ENCODE assay signal across 23 cellular contexts in the genomic region with DNA sequence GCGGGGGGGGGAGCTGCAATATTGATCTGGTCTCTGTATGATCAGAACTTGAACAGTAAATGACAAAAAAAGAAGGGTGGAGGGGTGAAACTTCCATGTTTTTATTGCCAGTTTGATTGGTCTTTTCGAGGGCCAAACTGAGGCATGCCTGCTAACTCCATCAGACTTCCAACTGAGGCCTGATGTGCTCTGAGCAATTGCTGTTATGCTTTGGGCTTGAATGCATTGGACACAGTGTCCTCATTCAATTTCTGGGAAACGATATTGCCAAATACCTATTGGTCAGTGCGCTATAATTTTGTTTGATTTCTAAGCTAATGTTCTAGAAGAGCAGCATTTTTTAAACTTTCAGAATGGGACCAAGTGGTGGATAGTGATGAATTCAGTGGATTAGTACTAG. TPM values are rescaled to one million over a fixed set of nuclear protein-coding genes. Genes with fewer than 3 reads are reported as not detected.
DNase-seq lines count a peak whose midpoint lies in the region; ATAC-seq, FAIRE-seq and TF ChIP-seq lines count a peak whose summit lies in the region.
"Had no signal": no experiment of that assay in that cellular context is flagged by ENCODE, and none has a peak within 500 bp of the region (broad histone marks: within the 10 kb centered on the region; RNA-seq: fewer than 3 reads in every experiment).

No MANE protein-coding gene starts in this region.

- H3K36me3 Mint-ChIP-seq in CD4-positive, alpha-beta memory T cell = peaks cover 15 to 27% of the 10 kb centered on the region in 2 donors
- H3K36me3 Mint-ChIP-seq in stimulated activated effector memory CD8-positive, alpha-beta T cell treated with anti-CD3 and anti-CD28 coated beads, Interleukin-12 subunit alpha, Interleukin-12 subunit beta, amount 100 ng/mL, for 72 hours = peaks cover 38% of the 10 kb centered on the region

- DNase-seq in CD4-positive, alpha-beta memory T cell = no peak
- no peak for DNase-seq in PC-9
- DNase-seq in HepG2 (ENCODE audit: low spot score) = no peak
- no peak for DNase-seq in stimulated activated effector memory CD8-positive, alpha-beta T cell treated with anti-CD3 and anti-CD28 coated beads, Interleukin-12 subunit alpha, Interleukin-12 subunit beta, amount 100 ng/mL, for 72 hours (ENCODE audit: low spot score in 2 of 2)
- DNase-seq in activated T-cell treated with anti-CD3 and anti-CD28 coated beads for 4 hours = no peak
- DNase-seq in suprapubic skin (ENCODE audit: low spot score in 2 of 2) = no peak
- DNase-seq in dorsolateral prefrontal cortex = no peak
- DNase-seq: activated CD4-positive, alpha-beta T cell treated with anti-CD3 and anti-CD28 coated beads for 48 hours; activated T-cell treated with anti-CD3 and anti-CD28 coated beads, Interleukin-2, amount 50 U/mL, for 24 hours; CD8-positive, alpha-beta memory T cell; dermis blood vessel endothelial cell; KG1; NCI-H1417; NCI-H2029 treated with DMSO at 0.1 percent for 48 hours; NCI-H2227 treated with DMSO at 0.1 percent for 48 hours; NCI-H69; stomach; T-cell had no signal

- peak overlapping the region in 4 of 7 donors; percentile 21 to 99 (median 66) for H3K27ac Mint-ChIP-seq in CD4-positive, alpha-beta memory T cell
- H3K27ac Mint-ChIP-seq in stimulated activated effector memory CD8-positive, alpha-beta T cell treated with anti-CD3 and anti-CD28 coated beads, Interleukin-12 subunit alpha, Interleukin-12 subunit beta, amount 100 ng/mL, for 72 hours = no peak overlapping the region

- H2AFZ ChIP-seq in PC-9 (no peak overlapping the region), HepG2 (ENCODE audit: low read length) (no peak overlapping the region)

- no peaks in the 10 kb centered on the region for H3K9me3 ChIP-seq in CD4-positive, alpha-beta memory T cell (ENCODE audit: control insufficient read depth in 1 of 2, low read length in 2 of 2)
- H3K9me3 ChIP-seq in PC-9 (ENCODE audit: insufficient read depth, low read depth) (no peaks in the 10 kb centered on the region), HepG2 (ENCODE audit: low read length) (no peaks in the 10 kb centered on the region), suprapubic skin (no peaks in the 10 kb centered on the region)
- H3K9me3 ChIP-seq: SJSA1, stomach, tibial nerve had no signal

- peak overlapping the region; percentile 98; the same call in 1 of the 2 replicates for H3K9ac ChIP-seq in HepG2 (ENCODE audit: insufficient read depth, low read depth, low read length)

- TF ChIP-seq RAD21 in HepG2 (CRISPR knock-in tag; IDR thresholded peaks at IDR 0.05) = no peak

- WGBS in HepG2 (ENCODE audit: low lambda C conversion rate) = 54% methylated on average over 4 of the region's 4 CpGs
- 90% methylated on average over 4 of the region's 4 CpGs for WGBS in suprapubic skin

- no peaks in the 10 kb centered on the region for H3K27me3 ChIP-seq in CD4-positive, alpha-beta memory T cell (ENCODE audit: insufficient read depth, low read length)
- H3K27me3 ChIP-seq in PC-9 (ENCODE audit: insufficient read depth, low read depth) (no peaks in the 10 kb centered on the region), HepG2 (ENCODE audit: control insufficient read depth in 1 of 2, insufficient read depth in 2 of 2, low read length in 2 of 2) (peaks cover 0 to 3% of the 10 kb centered on the region in 2 experiments; a peak in 2 of 5 replicates), suprapubic skin (no peaks in the 10 kb centered on the region), dorsolateral prefrontal cortex (no peaks in the 10 kb centered on the region)
- H3K27me3 ChIP-seq: SJSA1, stomach, tibial nerve had no signal

- peaks cover 18% of the 10 kb centered on the region for H4K20me1 ChIP-seq in PC-9 (ENCODE audit: insufficient read depth)
- peaks cover 28% of the 10 kb centered on the region for H4K20me1 ChIP-seq in HepG2 (ENCODE audit: insufficient read depth, low read length)

- peaks cover 0 to 7% (median 0%) of the 10 kb centered on the region in 8 donors for H3K9me3 Mint-ChIP-seq in CD4-positive, alpha-beta memory T cell
- peaks cover 2% of the 10 kb centered on the region for H3K9me3 Mint-ChIP-seq in stimulated activated effector memory CD8-positive, alpha-beta T cell treated with anti-CD3 and anti-CD28 coated beads, Interleukin-12 subunit alpha, Interleukin-12 subunit beta, amount 100 ng/mL, for 72 hours
- H3K9me3 Mint-ChIP-seq: activated T-cell treated with anti-CD3 and anti-CD28 coated beads, Interleukin-2, amount 50 U/mL, for 24 hours; T-cell had no signal

- no peaks in the 10 kb centered on the region for H3K9me2 ChIP-seq in PC-9 (ENCODE audit: insufficient read depth)

- CTCF ChIA-PET in CD4-positive, alpha-beta memory T cell (lab: Charles Lee; ENCODE audit: partially characterized antibody) = interaction anchor here (1.5 kb wide), 1 partner anchor 287 kb away, joined by 4 read pairs; no protein-coding TSS in a partner anchor
- CTCF ChIA-PET in PC-9 (lab: Charles Lee) (no interaction called here), HepG2 (lab: Yijun Ruan, JAX; ENCODE audit: low intra/inter-chr PET ratio, low total read pairs) (no interaction called here)

- H3K27ac ChIP-seq in CD4-positive, alpha-beta memory T cell (ENCODE audit: low read depth, low read length) = no peak overlapping the region
- no peak overlapping the region for H3K27ac ChIP-seq in PC-9
- H3K27ac ChIP-seq in HepG2 (ENCODE audit: extremely low read length, insufficient read depth, low read length) = peak overlapping the region; percentile 92
- no peak overlapping the region for H3K27ac ChIP-seq in suprapubic skin
- no peak overlapping the region for H3K27ac ChIP-seq in dorsolateral prefrontal cortex

- no peak overlapping the region for H3K4me3 ChIP-seq in CD4-positive, alpha-beta memory T cell (ENCODE audit: low read length in 2 of 2)
- H3K4me3 ChIP-seq in PC-9 (no peak overlapping the region; the same call in 1 of the 2 replicates), HepG2 (replicated peaks in 1 of 3; ENCODE audit: insufficient read depth in 1 of 3, low read depth in 2 of 3, low read length in 3 of 3) (peak overlapping the region; percentile 60 to 96 (median 94); a peak in 4 of 6 replicates), suprapubic skin (no peak overlapping the region), dorsolateral prefrontal cortex (no peak overlapping the region)

- peaks cover 24% of the 10 kb centered on the region for H3F3A ChIP-seq in PC-9 (ENCODE audit: insufficient read depth, low read depth)

- H3K36me3 ChIP-seq in CD4-positive, alpha-beta memory T cell (ENCODE audit: insufficient read depth, low read length) = peaks cover 8% of the 10 kb centered on the region
- H3K36me3 ChIP-seq in PC-9 (ENCODE audit: low read depth) (peaks cover 18% of the 10 kb centered on the region), HepG2 (replicated peaks in 1 of 2; ENCODE audit: control insufficient read depth in 1 of 2, insufficient read depth in 2 of 2, low read length in 2 of 2) (peaks cover 9 to 19% of the 10 kb centered on the region in 2 experiments), suprapubic skin (peaks cover 13% of the 10 kb centered on the region)

- TF ChIP-seq POLR2A in HepG2 (IDR thresholded peaks at IDR 0.05; ENCODE audit: insufficient read depth in 1 of 2, low read depth in 2 of 2, low read length in 2 of 2) (no peak), suprapubic skin (IDR thresholded peaks at IDR 0.05) (no peak)

- H3K27me3 Mint-ChIP-seq in CD4-positive, alpha-beta memory T cell = peaks cover 0 to 6% of the 10 kb centered on the region in 2 donors
- H3K27me3 Mint-ChIP-seq: T-cell had no signal

- FAIRE-seq in HepG2 (lab: Jason Lieb, UNC) = no peak
- FAIRE-seq: endometrium, H54 had no signal

- peaks cover 41% of the 10 kb centered on the region for H3K79me2 ChIP-seq in PC-9 (ENCODE audit: low read depth)
- peaks cover 51% of the 10 kb centered on the region for H3K79me2 ChIP-seq in HepG2 (ENCODE audit: insufficient read depth, low read length)

- ATAC-seq in HepG2 = no peak
- ATAC-seq in stimulated activated effector memory CD8-positive, alpha-beta T cell treated with anti-CD3 and anti-CD28 coated beads, Interleukin-12 subunit alpha, Interleukin-12 subunit beta, amount 100 ng/mL, for 72 hours = no peak
- ATAC-seq: left lobe of liver, T-cell had no signal

- TF ChIP-seq EP300 in HepG2 (IDR thresholded peaks at IDR 0.05; ENCODE audit: low read depth in 2 of 2, low read length in 2 of 2) = no peak
- TF ChIP-seq EP300 in HepG2 (CRISPR knock-in tag; IDR thresholded peaks at IDR 0.05; ENCODE audit: borderline replicate concordance) = no peak
- no peak for TF ChIP-seq EP300 in suprapubic skin (IDR thresholded peaks at IDR 0.05)

- TF ChIP-seq CTCF in PC-9 (conservative IDR thresholded peaks at IDR 0.05) (no peak), HepG2 (CRISPR knock-in tag; IDR thresholded peaks at IDR 0.05) (no peak), suprapubic skin (IDR thresholded peaks at IDR 0.05) (no peak), dorsolateral prefrontal cortex (IDR thresholded peaks at IDR 0.05 in 54 of 56, conservative IDR thresholded peaks at IDR 0.05 in 2 of 56; ENCODE audit: low read depth in 1 of 56, partially characterized antibody in 56 of 56) (no peak)

- no peak overlapping the region for H3K4me3 Mint-ChIP-seq in CD4-positive, alpha-beta memory T cell
- H3K4me3 Mint-ChIP-seq in stimulated activated effector memory CD8-positive, alpha-beta T cell treated with anti-CD3 and anti-CD28 coated beads, Interleukin-12 subunit alpha, Interleukin-12 subunit beta, amount 100 ng/mL, for 72 hours = peak overlapping the region; percentile 93

- no TSS peak for BruUV-seq in PC-9 (replicated peaks; lab: Mats Ljungman, UMichigan)
- BruUV-seq in HepG2 (replicated peaks; lab: Mats Ljungman, UMichigan) = no TSS peak

- POLR2A ChIA-PET in CD4-positive, alpha-beta memory T cell (lab: Charles Lee; ENCODE audit: partially characterized antibody) = interaction anchor here (1.3 kb wide), 2 partner anchors 10 to 287 kb away, joined by 3 to 4 read pairs; no protein-coding TSS in a partner anchor
- POLR2A ChIA-PET in PC-9 (lab: Charles Lee; ENCODE audit: unreplicated experiment) = interaction anchor here (1.0 kb wide), 1 partner anchor 9 kb away, joined by 3 read pairs; no protein-coding TSS in a partner anchor
- POLR2A ChIA-PET in HepG2 (lab: Yijun Ruan, JAX) = interaction anchor here (0.8 to 1.2 kb wide), 3 partner anchors 11 to 118 kb away, joined by 3 to 4 read pairs (median 3); no protein-coding TSS in a partner anchor

- intact Hi-C loops in CD4-positive, alpha-beta memory T cell (cut with micrococcal nuclease) = loop anchor here (5.0 to 10.0 kb wide), 4 partner anchors 148 to 1157 kb away; partner anchors contain the start of gene ANO6
- intact Hi-C loops in PC-9 (cut with micrococcal nuclease; ENCODE audit: unreplicated experiment) = loop anchor here (5.0 to 10.0 kb wide), 4 partner anchors 107 to 900 kb away; partner anchors contain the start of gene SLC38A1
- intact Hi-C loops in HepG2 (cut with micrococcal nuclease; ENCODE audit: unreplicated experiment) = loop anchor here (5.0 kb wide), 2 partner anchors 98 to 303 kb away; no protein-coding TSS in a partner anchor
- intact Hi-C loops in dorsolateral prefrontal cortex (cut with DNase I) = loop anchor here (5.0 to 10.0 kb wide), 5 partner anchors 107 to 647 kb away; partner anchors contain the start of genes SLC38A1 (in 2 of the 2) and ARID2 (in 1 of the 2)

- peaks cover 23 to 47% (median 25%) of the 10 kb centered on the region in 4 donors for H3K4me1 Mint-ChIP-seq in CD4-positive, alpha-beta memory T cell
- H3K4me1 Mint-ChIP-seq in stimulated activated effector memory CD8-positive, alpha-beta T cell treated with anti-CD3 and anti-CD28 coated beads, Interleukin-12 subunit alpha, Interleukin-12 subunit beta, amount 100 ng/mL, for 72 hours = peaks cover 54% of the 10 kb centered on the region

- in situ Hi-C loops in HepG2 (cut with HindIII; ENCODE audit: extremely low pct_ligation_motif_present, low pct_unique_long_range_greater_than_20kb) = loop anchor here (5.0 kb wide), 2 partner anchors 118 to 288 kb away; no protein-coding TSS in a partner anchor

- H3K4me2 ChIP-seq in PC-9 (peak overlapping the region; percentile 91), HepG2 (ENCODE audit: low read depth, low read length) (peak overlapping the region; percentile 86)

- peaks cover 33% of the 10 kb centered on the region for H3K4me1 ChIP-seq in CD4-positive, alpha-beta memory T cell (ENCODE audit: insufficient read depth, low read length)
- H3K4me1 ChIP-seq in PC-9 (replicated peaks; ENCODE audit: insufficient read depth) = peaks cover 23% of the 10 kb centered on the region
- peaks cover 50% of the 10 kb centered on the region for H3K4me1 ChIP-seq in HepG2 (ENCODE audit: insufficient read depth, low read length)
- H3K4me1 ChIP-seq in suprapubic skin = peaks cover 22% of the 10 kb centered on the region

RNA-seq across cellular contexts. Expression of gene SLC38A2, which starts 2.1 kb away (rescaled TPM):
- total RNA-seq in CD4-positive, alpha-beta memory T cell = 100 to 1,000 TPM; 200 to 208 TPM
- polyA plus RNA-seq in CD4-positive, alpha-beta memory T cell = 10 to 100 TPM; 46.8 to 73.6 TPM
- 193 and 322 TPM in 2 replicates for total RNA-seq in PC-9 (2021)
- total RNA-seq in HepG2 (2016; rRNA removed; fragmentation: Illumina TruSeq; extraction: Trizol) = 230 and 368 TPM in 2 replicates
- 31.8 and 45.4 TPM in 2 replicates for total RNA-seq in HepG2 (2016; cell fraction: cytosol; rRNA removed; fragmentation: Illumina TruSeq; extraction: Trizol; ENCODE audit: low read depth)
- total RNA-seq in HepG2 (2016; cell fraction: insoluble cytoplasmic fraction; rRNA removed; fragmentation: Illumina TruSeq; extraction: Trizol) = 210 and 375 TPM in 2 replicates
- 98.8 and 127 TPM in 2 replicates for total RNA-seq in HepG2 (2016; cell fraction: membrane; rRNA removed; fragmentation: Illumina TruSeq; extraction: Trizol)
- total RNA-seq in HepG2 (2016; cell fraction: nucleus; rRNA removed; fragmentation: Illumina TruSeq; extraction: Trizol) = 947 and 961 TPM in 2 replicates
- polyA plus RNA-seq in HepG2 (2011; rRNA removed) = 861 and 880 TPM in 2 replicates
- polyA plus RNA-seq in HepG2 (2011; cell fraction: cytosol; rRNA removed) = 346 and 636 TPM in 2 replicates
- 926 and 1,239 TPM in 2 replicates for polyA plus RNA-seq in HepG2 (2011; cell fraction: nucleus; rRNA removed)
- 836 and 868 TPM in 2 replicates for polyA plus RNA-seq in HepG2 (2012)
- 8.1 TPM in 2 replicates for polyA plus RNA-seq in HepG2 (2016; cell fraction: cytosol; fragmentation: Illumina TruSeq; extraction: Trizol; ENCODE audit: low read depth)
- 138 and 148 TPM in 2 replicates for polyA plus RNA-seq in HepG2 (2016; cell fraction: insoluble cytoplasmic fraction; fragmentation: Illumina TruSeq; extraction: Trizol; ENCODE audit: low read depth)
- polyA plus RNA-seq in HepG2 (2016; cell fraction: membrane; fragmentation: Illumina TruSeq; extraction: Trizol; ENCODE audit: low read depth) = 24.1 and 28.9 TPM in 2 replicates
- polyA plus RNA-seq in HepG2 (2016; cell fraction: nucleus; fragmentation: Illumina TruSeq; extraction: Trizol; ENCODE audit: insufficient read depth, low read depth) = 882 and 909 TPM in 2 replicates
- polyA minus RNA-seq in HepG2 (2011; rRNA and poly(A)+ RNA removed; ENCODE audit: low replicate concordance) = 406 and 1,055 TPM in 2 replicates
- polyA minus RNA-seq in HepG2 (2011; cell fraction: cytosol; rRNA and poly(A)+ RNA removed) = 1,075 and 1,302 TPM in 2 replicates
- 2,125 and 2,864 TPM in 2 replicates for polyA minus RNA-seq in HepG2 (2011; cell fraction: nucleus; rRNA and poly(A)+ RNA removed)
- total RNA-seq in suprapubic skin = 1,000 to 10,000 TPM in 1 of 4 donors, 100 to 1,000 TPM in 3; 632 to 1,386 (median 819) TPM
- total RNA-seq in dorsolateral prefrontal cortex = 100 to 1,000 TPM in 118 of 120 experiments, 10 to 100 TPM in 2; 80.8 to 431 (median 175) TPM

Comparison
In these comparisons a context has a peak if more than half of its experiments do, and no peak if none do; other contexts are left out.
1. H3K4me3 ChIP-seq: peak in HepG2 (3 of 3); none in CD4-positive, alpha-beta memory T cell (0 of 2), PC-9 (single experiment), suprapubic skin (single experiment) and dorsolateral prefrontal cortex (0 of 59).